Comparison of ENCODE assay signal across 10 cellular contexts in the genomic region with DNA sequence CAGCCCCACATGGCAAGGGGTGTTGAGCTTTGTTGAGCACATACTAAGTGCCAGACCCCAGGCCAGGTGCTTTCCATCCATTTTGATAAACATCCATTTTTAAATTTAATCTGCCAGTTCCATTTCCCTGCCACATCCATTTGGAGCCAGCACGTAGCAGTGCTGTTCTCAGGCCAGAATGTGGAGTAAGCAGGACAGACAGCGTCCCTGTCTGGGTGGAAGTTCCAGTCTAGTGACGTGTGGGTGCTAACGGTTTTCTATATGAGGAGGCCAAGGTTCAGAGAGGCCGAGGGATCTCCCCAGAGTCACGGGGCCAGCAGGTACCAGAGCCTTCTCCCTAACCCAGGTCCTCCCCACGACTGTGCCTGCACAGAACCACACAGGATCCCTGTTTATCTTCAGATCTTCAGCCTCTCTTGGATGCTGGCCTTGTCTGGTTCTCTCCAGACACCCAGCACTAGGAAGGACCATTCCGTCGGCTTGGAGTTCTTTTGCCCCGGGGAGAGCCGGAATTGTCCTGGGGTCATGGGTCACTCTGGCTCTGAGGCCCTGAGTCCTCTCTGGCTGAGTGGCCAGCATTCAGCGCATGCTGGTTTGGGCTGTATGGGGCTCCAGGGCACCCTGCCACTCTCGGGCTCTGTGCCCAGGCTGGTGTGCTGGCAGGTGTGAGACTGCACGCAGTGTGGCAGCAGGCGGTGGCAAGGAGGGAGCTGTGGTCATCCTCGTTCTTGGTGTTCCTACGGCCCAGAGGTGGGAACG.
DNase-seq lines count a peak whose midpoint lies in the region; ATAC-seq, FAIRE-seq and TF ChIP-seq lines count a peak whose summit lies in the region.
"Had no signal": no experiment of that assay in that cellular context is flagged by ENCODE, and none has a peak within 500 bp of the region (broad histone marks: within the 10 kb centered on the region; RNA-seq: fewer than 3 reads in every experiment).

No MANE protein-coding gene starts in this region.

- in situ Hi-C loops in Caki2 (cut with HindIII; ENCODE audit: low pct_unique_long_range_greater_than_20kb, low sequenced_read_pairs): no loop called here

- no peaks in the 10 kb centered on the region for H3K9me3 ChIP-seq in left ventricle myocardium inferior (replicated peaks)
- no peaks in the 10 kb centered on the region for H3K9me3 ChIP-seq in skeletal muscle satellite cell (replicated peaks; ENCODE audit: low read length)

- TF ChIP-seq POLR2A in GM12892 (IDR thresholded peaks at IDR 0.05; ENCODE audit: low read depth, low read length): no peak

- peak overlapping the region; percentile 100 for H3K27ac ChIP-seq in left ventricle myocardium inferior (replicated peaks)

- no peak for ATAC-seq in HG03521 (IDR thresholded peaks at IDR 0.05; ENCODE audit: unreplicated experiment)

- H3K9ac ChIP-seq in skeletal muscle satellite cell (ENCODE audit: low read depth, low read length): peak overlapping the region; percentile 99

- peak overlapping the region; percentile 96 for H3K4me3 ChIP-seq in left ventricle myocardium inferior
- peak overlapping the region; percentile 98 for H3K4me3 ChIP-seq in skeletal muscle satellite cell (ENCODE audit: low read length)

- peak; percentile 56 for DNase-seq in Caki2 (ENCODE audit: low read depth)
- peak; percentile 35 for DNase-seq in astrocyte of the hippocampus (ENCODE audit: low read depth, low spot score)
- DNase-seq in left ventricle myocardium inferior: peak; percentile 22
- no peak for DNase-seq in dedifferentiated amniotic fluid mesenchymal stem cell (ENCODE audit: extremely low spot score)
- DNase-seq in GM12892 (ENCODE audit: insufficient read length): no peak
- no peak for DNase-seq in hippocampal formation (lab: John Stamatoyannopoulos, UW)
- DNase-seq: effector memory CD4-positive, alpha-beta T cell; NCI-H1105 treated with DMSO at 0.1 percent for 48 hours had no signal

- H3K4me2 ChIP-seq in skeletal muscle satellite cell (ENCODE audit: low read length): peak overlapping the region; percentile 99

- no peak for TF ChIP-seq CTCF in left ventricle myocardium inferior (IDR thresholded peaks at IDR 0.05; ENCODE audit: borderline replicate concordance)

- H3K27me3 ChIP-seq in left ventricle myocardium inferior (ENCODE audit: low read depth): no peaks in the 10 kb centered on the region
- no peaks in the 10 kb centered on the region for H3K27me3 ChIP-seq in skeletal muscle satellite cell (ENCODE audit: control insufficient read depth, insufficient read depth, low read length)

- H3K36me3 ChIP-seq in left ventricle myocardium inferior (peaks cover 34% of the 10 kb centered on the region), skeletal muscle satellite cell (ENCODE audit: insufficient read depth, low read length) (peaks cover 98% of the 10 kb centered on the region)

- intact Hi-C loops in left ventricle myocardium inferior (cut with micrococcal nuclease): no loop called here

- H3K4me1 ChIP-seq in left ventricle myocardium inferior (peaks cover 100% of the 10 kb centered on the region), skeletal muscle satellite cell (ENCODE audit: control insufficient read depth, insufficient read depth, low read length) (peaks cover 75% of the 10 kb centered on the region)

- FAIRE-seq in GM12892 (lab: Jason Lieb, UNC): no peak

Comparison
In these comparisons a context has a peak if more than half of its experiments do, and no peak if none do; other contexts are left out.
1. DNase-seq: peak in Caki2 (single experiment), astrocyte of the hippocampus (single experiment) and left ventricle myocardium inferior (single experiment); none in dedifferentiated amniotic fluid mesenchymal stem cell (single experiment), GM12892 (single experiment) and hippocampal formation (0 of 2).